ENCODE assay signal across 18 cellular contexts in the genomic region with DNA sequence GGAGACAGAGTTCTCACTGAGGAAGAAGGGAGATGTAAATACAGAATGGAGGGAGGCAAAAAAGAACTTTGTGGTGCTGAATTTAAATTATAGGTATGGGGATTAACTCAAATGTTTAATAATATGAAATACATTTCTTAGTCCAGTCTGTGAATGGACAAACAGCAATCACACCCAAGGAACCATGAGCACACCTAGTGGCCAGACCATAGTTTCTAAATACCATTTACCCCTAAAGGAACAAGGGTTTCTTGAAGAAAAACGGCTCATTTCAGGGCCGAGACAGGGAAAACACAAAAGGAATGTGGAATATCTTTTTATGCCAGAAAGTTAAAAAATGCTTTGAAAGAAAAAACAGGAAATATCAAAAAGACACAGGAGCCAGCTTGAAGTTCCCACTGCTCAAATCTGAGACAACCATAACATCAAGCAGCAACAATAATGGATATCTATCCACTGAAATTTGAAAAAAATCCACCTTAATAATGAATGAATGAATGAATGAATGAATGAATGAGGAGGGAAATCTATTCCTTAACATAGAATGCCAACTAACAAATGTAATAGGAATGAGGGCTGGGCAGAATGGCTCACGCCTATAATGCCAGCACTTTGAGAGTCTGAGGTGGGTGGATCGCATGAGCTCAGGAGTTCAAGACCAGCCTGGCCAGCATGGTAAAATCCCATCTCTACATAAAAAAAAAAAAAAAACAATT. TPM values are rescaled to one million over a fixed set of nuclear protein-coding genes. Genes with fewer than 3 reads are reported as not detected.
DNase-seq lines count a peak whose midpoint lies in the region; ATAC-seq, FAIRE-seq and TF ChIP-seq lines count a peak whose summit lies in the region.
"Had no signal": no experiment of that assay in that cellular context is flagged by ENCODE, and none has a peak within 500 bp of the region (broad histone marks: within the 10 kb centered on the region; RNA-seq: fewer than 3 reads in every experiment).

No MANE protein-coding gene starts in this region.

- no peaks in the 10 kb centered on the region for H4K20me1 ChIP-seq in OCI-LY1 (ENCODE audit: insufficient read depth, low read length)

- H3F3A ChIP-seq in OCI-LY1 (ENCODE audit: insufficient read depth, low read length): no peaks in the 10 kb centered on the region

- peak; percentile 23 for FAIRE-seq in G401.6 (lab: Jason Lieb, UNC)

- H3K27me3 Mint-ChIP-seq in CD8-positive, alpha-beta memory T cell: no peaks in the 10 kb centered on the region
- H3K27me3 Mint-ChIP-seq: memory B cell; naive thymus-derived CD4-positive, alpha-beta T cell had no signal

- peaks cover 0 to 2% (median 0%) of the 10 kb centered on the region in 5 donors for H3K9me3 Mint-ChIP-seq in CD8-positive, alpha-beta memory T cell

- no peak overlapping the region for H3K9ac ChIP-seq in OCI-LY1 (ENCODE audit: low read length)

- peaks cover 2% of the 10 kb centered on the region for H3K4me1 ChIP-seq in OCI-LY1 (ENCODE audit: insufficient read depth, low read length, severe bottlenecking)
- H3K4me1 ChIP-seq in CD8-positive, alpha-beta memory T cell (ENCODE audit: insufficient read depth, low read length): no peaks in the 10 kb centered on the region

- H3K36me3 Mint-ChIP-seq in CD8-positive, alpha-beta memory T cell: peaks cover 3 to 7% (median 4%) of the 10 kb centered on the region in 3 donors

- peaks cover 2 to 44% (median 33%) of the 10 kb centered on the region in 3 donors for H3K4me1 Mint-ChIP-seq in CD8-positive, alpha-beta memory T cell

- no peaks in the 10 kb centered on the region for H3K27me3 ChIP-seq in OCI-LY1 (ENCODE audit: insufficient read depth, low read length)
- H3K27me3 ChIP-seq in CD8-positive, alpha-beta memory T cell (ENCODE audit: insufficient read depth, low read length, poor library complexity, severe bottlenecking): no peaks in the 10 kb centered on the region

- 0 out of 2 replicates have a peak, but pooled peaks cover 3% of the 10 kb centered on the region for H3K9me3 ChIP-seq in OCI-LY1 (ENCODE audit: low read length)
- H3K9me3 ChIP-seq in CD8-positive, alpha-beta memory T cell (ENCODE audit: low read length): no peaks in the 10 kb centered on the region

- no peak for ATAC-seq in GM21515 (IDR thresholded peaks at IDR 0.05; ENCODE audit: unreplicated experiment)
- ATAC-seq: naive thymus-derived CD4-positive, alpha-beta T cell had no signal

- no peak overlapping the region for H2AFZ ChIP-seq in OCI-LY1 (ENCODE audit: low read length)

- DNase-seq in choroid plexus epithelial cell (ENCODE audit: low read depth) (peak; percentile 33), retinal pigment epithelial cell (ENCODE audit: low read depth) (no peak), GOT3 (lab: John Stamatoyannopoulos, UW) (no peak)
- no peak for DNase-seq in CD8-positive, alpha-beta memory T cell
- DNase-seq: caudate nucleus; DMS79 treated with DMSO at 0.1 percent for 48 hours; effector CD8-positive, alpha-beta T cell; HCEC 1CT; hippocampal formation; KG1; naive thymus-derived CD4-positive, alpha-beta T cell; NCI-H1417; NCI-H748 treated with DMSO at 0.1 percent for 48 hours had no signal

- POLR2A ChIA-PET in CD8-positive, alpha-beta memory T cell (lab: Charles Lee): no interaction called here

- no peak overlapping the region for H3K4me3 Mint-ChIP-seq in CD8-positive, alpha-beta memory T cell
- H3K4me3 Mint-ChIP-seq: memory B cell; naive thymus-derived CD4-positive, alpha-beta T cell had no signal

- no peaks in the 10 kb centered on the region for H3K9me2 ChIP-seq in OCI-LY1 (ENCODE audit: low read depth, low read length)

- H3K27ac Mint-ChIP-seq in CD8-positive, alpha-beta memory T cell: no peak overlapping the region
- H3K27ac Mint-ChIP-seq: memory B cell had no signal

- CTCF ChIA-PET in CD8-positive, alpha-beta memory T cell (lab: Charles Lee): no interaction called here

- H3K4me2 ChIP-seq in OCI-LY1 (ENCODE audit: low read length): no peak overlapping the region
- H3K4me2 ChIP-seq: smooth muscle cell had no signal

- H3K27ac ChIP-seq in OCI-LY1 (ENCODE audit: low read depth, low read length, poor library complexity, severe bottlenecking): no peak overlapping the region
- H3K27ac ChIP-seq in CD8-positive, alpha-beta memory T cell (ENCODE audit: low read depth, low read length): no peak overlapping the region

- TF ChIP-seq CTCF in OCI-LY1 (IDR thresholded peaks at IDR 0.05; ENCODE audit: low read length) (peak; percentile 11; the same call in 1 of the 2 replicates), choroid plexus epithelial cell (conservative IDR thresholded peaks at IDR 0.05; ENCODE audit: low read depth, low read length) (peak; percentile 44), retinal pigment epithelial cell (conservative IDR thresholded peaks at IDR 0.05; ENCODE audit: low read depth, low read length) (peak; percentile 18)

- peaks cover 16% of the 10 kb centered on the region for H3K36me3 ChIP-seq in OCI-LY1 (ENCODE audit: insufficient read depth, low read length)
- H3K36me3 ChIP-seq in CD8-positive, alpha-beta memory T cell (ENCODE audit: insufficient read depth, low read length): no peaks in the 10 kb centered on the region

- H3K4me3 ChIP-seq in OCI-LY1 (ENCODE audit: low read depth, low read length, poor library complexity, severe bottlenecking) (no peak overlapping the region), choroid plexus epithelial cell (ENCODE audit: low read depth, low read length) (no peak overlapping the region), retinal pigment epithelial cell (ENCODE audit: low read length) (no peak overlapping the region)
- no peak overlapping the region for H3K4me3 ChIP-seq in CD8-positive, alpha-beta memory T cell (ENCODE audit: low read length)
- H3K4me3 ChIP-seq: smooth muscle cell had no signal

- peaks cover 68% of the 10 kb centered on the region for H3K79me2 ChIP-seq in OCI-LY1 (ENCODE audit: insufficient read depth, low read length)

RNA-seq across cellular contexts. Expression of a gene that starts 8.6 kb away (rescaled TPM):
- 1 to 10 TPM; 7.0 to 7.6 TPM for total RNA-seq in CD8-positive, alpha-beta memory T cell
- polyA plus RNA-seq in CD8-positive, alpha-beta memory T cell: 1.6 TPM

RNA-seq across cellular contexts. Expression of a gene that starts 9.8 kb away (rescaled TPM):
- 10 to 100 TPM; 51.4 to 55.6 TPM for total RNA-seq in CD8-positive, alpha-beta memory T cell
- polyA plus RNA-seq in CD8-positive, alpha-beta memory T cell: 63.5 TPM
